Comparison of ENCODE assay signal across 26 cellular contexts in the genomic region with DNA sequence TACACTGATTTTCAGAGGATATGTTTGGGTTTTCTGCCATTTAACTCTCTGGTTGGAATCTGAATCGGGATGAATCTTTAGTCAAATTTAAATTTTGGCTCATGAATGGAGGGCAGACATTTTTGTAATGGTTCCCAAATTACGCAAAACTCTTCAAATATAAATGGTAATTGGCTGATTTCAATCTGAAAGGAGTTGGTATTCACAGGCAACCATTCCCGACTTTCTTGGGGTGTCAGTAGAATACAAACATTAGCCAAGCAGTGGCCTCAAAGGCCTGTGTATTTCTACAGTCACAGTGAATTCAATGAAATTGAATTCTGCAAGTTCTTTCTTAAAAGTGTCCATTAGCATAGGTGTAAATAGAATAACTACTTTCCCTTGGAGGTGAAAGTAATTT.
DNase-seq lines count a peak whose midpoint lies in the region; ATAC-seq and TF ChIP-seq lines count a peak whose summit lies in the region.
"Had no signal": no experiment of that assay in that cellular context is flagged by ENCODE, and none has a peak within 500 bp of the region (broad histone marks: within the 10 kb centered on the region; RNA-seq: fewer than 3 reads in every experiment).

No MANE protein-coding gene starts in this region.

- WGBS in transverse colon (ENCODE audit: low coverage in 1 of 2), 2 donors = 43% methylated on average over 3 of the region's 3 CpGs; no CpG with 5 or more reads in 1 of the 2 donors

- H3K27ac ChIP-seq in transverse colon (no peak overlapping the region), upper lobe of right lung (no peak overlapping the region)
- H3K27ac ChIP-seq: 22Rv1, C4-2B had no signal

- ATAC-seq in upper lobe of right lung = no peak
- ATAC-seq: CD8-positive, alpha-beta T cell; GM12878; PC-3 had no signal

- TF ChIP-seq POLR2A in transverse colon (IDR thresholded peaks at IDR 0.05) = no peak

- H3K4me3 ChIP-seq in NT2/D1 (ENCODE audit: insufficient read length, low read depth) (no peak overlapping the region), transverse colon (no peak overlapping the region), upper lobe of right lung (no peak overlapping the region)
- H3K4me3 ChIP-seq: GM12878 had no signal

- H3K4me1 ChIP-seq in ES-I3 (ENCODE audit: insufficient read depth, low read length) (peaks cover 17% of the 10 kb centered on the region), NT2/D1 (ENCODE audit: insufficient read depth, insufficient read length) (no peaks in the 10 kb centered on the region), transverse colon (no peaks in the 10 kb centered on the region), upper lobe of right lung (no peaks in the 10 kb centered on the region)

- peaks cover 4% of the 10 kb centered on the region; the same call in 1 of the 2 replicates for H3K36me3 ChIP-seq in ES-I3 (ENCODE audit: insufficient read depth, low read length)
- H3K36me3 ChIP-seq in NT2/D1 (ENCODE audit: insufficient read depth, insufficient read length, low read length) = no peaks in the 10 kb centered on the region
- H3K36me3 ChIP-seq in transverse colon = no peaks in the 10 kb centered on the region
- H3K36me3 ChIP-seq in upper lobe of right lung = no peaks in the 10 kb centered on the region

- peak; percentile 57 for DNase-seq in NT2/D1 (ENCODE audit: low read depth, low spot score)
- peak; percentile 59 for DNase-seq in iPS DF 19.7 (ENCODE audit: low read depth, low spot score)
- peak; percentile 1 for DNase-seq in inferior parietal cortex (ENCODE audit: extremely low spot score)
- no peak for DNase-seq in NCI-H2227 (lab: John Stamatoyannopoulos, UW; ENCODE audit: unreplicated experiment)
- DNase-seq in transverse colon = no peak
- no peak for DNase-seq in upper lobe of right lung
- no peak for DNase-seq in NCI-H128 (lab: John Stamatoyannopoulos, UW; ENCODE audit: unreplicated experiment)
- DNase-seq: Caco-2; CD8-positive, alpha-beta T cell; GDM1; GOT3; IMR-90; KG1; MM.1S; NCI-H1048; NCI-H1436; NCI-H187; NCI-H2171 treated with DMSO at 0.1 percent for 48 hours; NCI-H524; NCI-H774; PC-3; SK-N-SH had no signal

- H3K27me3 ChIP-seq in NT2/D1 (ENCODE audit: insufficient read depth, insufficient read length) = no peaks in the 10 kb centered on the region
- no peaks in the 10 kb centered on the region for H3K27me3 ChIP-seq in transverse colon
- H3K27me3 ChIP-seq in upper lobe of right lung = no peaks in the 10 kb centered on the region

- no peak for TF ChIP-seq EP300 in transverse colon (IDR thresholded peaks at IDR 0.05; ENCODE audit: low read depth)

- in situ Hi-C loops in transverse colon (cut with MboI; ENCODE audit: low pct_ligation_motif_present in 1 of 4, low pct_unique_long_range_greater_than_20kb in 1 of 4, low sequenced_read_pairs in 3 of 4) = no loop called here

- TF ChIP-seq CTCF in transverse colon (IDR thresholded peaks at IDR 0.05) (no peak), upper lobe of right lung (IDR thresholded peaks at IDR 0.05) (no peak)

- H3K9me3 ChIP-seq in ES-I3 (ENCODE audit: control insufficient read depth, insufficient read depth, low read length) (peaks cover 17% of the 10 kb centered on the region), NT2/D1 (ENCODE audit: insufficient read depth, low read length) (peaks cover 11% of the 10 kb centered on the region), transverse colon (no peaks in the 10 kb centered on the region), upper lobe of right lung (no peaks in the 10 kb centered on the region)
- H3K9me3 ChIP-seq: Caco-2, SK-N-SH had no signal

- intact Hi-C loops in transverse colon (cut with DNase I; ENCODE audit: low total_unique reads) (no loop called here), upper lobe of right lung (cut with DNase I) (no loop called here)

- H3K9ac ChIP-seq in ES-I3 (ENCODE audit: low read depth, low read length) = peak overlapping the region; percentile 7; the same call in 1 of the 2 replicates
- H3K9ac ChIP-seq in NT2/D1 (ENCODE audit: insufficient read length, low read depth) = no peak overlapping the region
- H3K9ac ChIP-seq: SK-N-SH had no signal

Comparison
In these comparisons a context has a peak if more than half of its experiments do, and no peak if none do; other contexts are left out.
1. DNase-seq: peak in NT2/D1 (single experiment), iPS DF 19.7 (single experiment) and inferior parietal cortex (single experiment); none in NCI-H2227 (single experiment), transverse colon (single experiment), upper lobe of right lung (single experiment) and NCI-H128 (single experiment).